ENCODE assay signal across 1 cellular context in the genomic region with DNA sequence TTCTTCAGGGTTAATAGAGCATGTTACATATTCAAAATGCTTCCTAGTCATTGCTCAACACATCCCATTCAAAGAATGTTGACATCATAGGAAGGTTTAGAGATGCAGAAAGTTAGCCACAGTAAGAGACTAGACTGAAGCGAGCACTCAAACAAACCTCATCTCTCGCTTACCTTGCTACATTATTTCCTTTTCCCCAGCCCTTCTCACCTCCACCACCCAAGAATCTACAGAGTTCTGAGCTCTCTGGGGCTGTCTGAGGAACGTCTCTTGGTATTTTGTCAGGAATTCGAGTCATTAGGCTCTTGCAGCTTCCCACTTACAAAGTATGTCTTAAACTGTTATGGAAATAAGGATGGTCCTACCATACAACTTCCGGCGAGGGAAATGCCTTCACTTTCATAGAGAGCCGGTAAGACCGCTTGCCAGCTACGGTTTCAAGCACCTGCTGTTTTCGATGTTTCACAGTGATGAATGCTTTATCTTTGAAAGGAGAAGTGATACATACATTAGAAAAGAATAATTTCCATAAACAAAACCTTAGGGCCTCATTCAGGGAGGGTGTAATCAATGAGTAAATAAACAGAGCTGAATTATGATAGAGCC.
TF ChIP-seq lines count a peak whose summit lies in the region.

No MANE protein-coding gene starts in this region.

TF ChIP-seq in GM23338, 12 proteins besides CTCF, POLR2A, EP300 and RAD21 (continued from another document):
- TF ChIP-seq, protein P1, sequence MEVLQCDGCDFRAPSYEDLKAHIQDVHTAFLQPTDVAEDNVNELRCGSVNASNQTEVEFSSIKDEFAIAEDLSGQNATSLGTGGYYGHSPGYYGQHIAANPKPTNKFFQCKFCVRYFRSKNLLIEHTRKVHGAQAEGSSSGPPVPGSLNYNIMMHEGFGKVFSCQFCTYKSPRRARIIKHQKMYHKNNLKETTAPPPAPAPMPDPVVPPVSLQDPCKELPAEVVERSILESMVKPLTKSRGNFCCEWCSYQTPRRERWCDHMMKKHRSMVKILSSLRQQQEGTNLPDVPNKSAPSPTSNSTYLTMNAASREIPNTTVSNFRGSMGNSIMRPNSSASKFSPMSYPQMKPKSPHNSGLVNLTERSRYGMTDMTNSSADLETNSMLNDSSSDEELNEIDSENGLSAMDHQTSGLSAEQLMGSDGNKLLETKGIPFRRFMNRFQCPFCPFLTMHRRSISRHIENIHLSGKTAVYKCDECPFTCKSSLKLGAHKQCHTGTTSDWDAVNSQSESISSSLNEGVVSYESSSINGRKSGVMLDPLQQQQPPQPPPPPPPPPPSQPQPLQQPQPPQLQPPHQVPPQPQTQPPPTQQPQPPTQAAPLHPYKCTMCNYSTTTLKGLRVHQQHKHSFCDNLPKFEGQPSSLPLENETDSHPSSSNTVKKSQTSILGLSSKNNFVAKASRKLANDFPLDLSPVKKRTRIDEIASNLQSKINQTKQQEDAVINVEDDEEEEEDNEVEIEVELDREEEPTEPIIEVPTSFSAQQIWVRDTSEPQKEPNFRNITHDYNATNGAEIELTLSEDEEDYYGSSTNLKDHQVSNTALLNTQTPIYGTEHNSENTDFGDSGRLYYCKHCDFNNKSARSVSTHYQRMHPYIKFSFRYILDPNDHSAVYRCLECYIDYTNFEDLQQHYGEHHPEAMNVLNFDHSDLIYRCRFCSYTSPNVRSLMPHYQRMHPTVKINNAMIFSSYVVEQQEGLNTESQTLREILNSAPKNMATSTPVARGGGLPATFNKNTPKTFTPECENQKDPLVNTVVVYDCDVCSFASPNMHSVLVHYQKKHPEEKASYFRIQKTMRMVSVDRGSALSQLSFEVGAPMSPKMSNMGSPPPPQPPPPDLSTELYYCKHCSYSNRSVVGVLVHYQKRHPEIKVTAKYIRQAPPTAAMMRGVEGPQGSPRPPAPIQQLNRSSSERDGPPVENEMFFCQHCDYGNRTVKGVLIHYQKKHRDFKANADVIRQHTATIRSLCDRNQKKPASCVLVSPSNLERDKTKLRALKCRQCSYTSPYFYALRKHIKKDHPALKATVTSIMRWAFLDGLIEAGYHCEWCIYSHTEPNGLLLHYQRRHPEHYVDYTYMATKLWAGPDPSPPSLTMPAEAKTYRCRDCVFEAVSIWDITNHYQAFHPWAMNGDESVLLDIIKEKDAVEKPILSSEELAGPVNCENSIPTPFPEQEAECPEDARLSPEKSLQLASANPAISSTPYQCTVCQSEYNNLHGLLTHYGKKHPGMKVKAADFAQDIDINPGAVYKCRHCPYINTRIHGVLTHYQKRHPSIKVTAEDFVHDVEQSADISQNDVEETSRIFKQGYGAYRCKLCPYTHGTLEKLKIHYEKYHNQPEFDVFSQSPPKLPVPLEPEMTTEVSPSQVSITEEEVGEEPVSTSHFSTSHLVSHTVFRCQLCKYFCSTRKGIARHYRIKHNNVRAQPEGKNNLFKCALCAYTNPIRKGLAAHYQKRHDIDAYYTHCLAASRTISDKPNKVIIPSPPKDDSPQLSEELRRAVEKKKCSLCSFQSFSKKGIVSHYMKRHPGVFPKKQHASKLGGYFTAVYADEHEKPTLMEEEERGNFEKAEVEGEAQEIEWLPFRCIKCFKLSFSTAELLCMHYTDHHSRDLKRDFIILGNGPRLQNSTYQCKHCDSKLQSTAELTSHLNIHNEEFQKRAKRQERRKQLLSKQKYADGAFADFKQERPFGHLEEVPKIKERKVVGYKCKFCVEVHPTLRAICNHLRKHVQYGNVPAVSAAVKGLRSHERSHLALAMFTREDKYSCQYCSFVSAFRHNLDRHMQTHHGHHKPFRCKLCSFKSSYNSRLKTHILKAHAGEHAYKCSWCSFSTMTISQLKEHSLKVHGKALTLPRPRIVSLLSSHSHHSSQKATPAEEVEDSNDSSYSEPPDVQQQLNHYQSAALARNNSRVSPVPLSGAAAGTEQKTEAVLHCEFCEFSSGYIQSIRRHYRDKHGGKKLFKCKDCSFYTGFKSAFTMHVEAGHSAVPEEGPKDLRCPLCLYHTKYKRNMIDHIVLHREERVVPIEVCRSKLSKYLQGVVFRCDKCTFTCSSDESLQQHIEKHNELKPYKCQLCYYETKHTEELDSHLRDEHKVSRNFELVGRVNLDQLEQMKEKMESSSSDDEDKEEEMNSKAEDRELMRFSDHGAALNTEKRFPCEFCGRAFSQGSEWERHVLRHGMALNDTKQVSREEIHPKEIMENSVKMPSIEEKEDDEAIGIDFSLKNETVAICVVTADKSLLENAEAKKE (CRISPR knock-in tag; IDR thresholded peaks at IDR 0.05) = peak; percentile 62; the same call in 1 of the 2 replicates
- TF ChIP-seq JUNB (IDR thresholded peaks at IDR 0.05; ENCODE audit: unreplicated experiment) (no peak), STAT1 (IDR thresholded peaks at IDR 0.05; ENCODE audit: unreplicated experiment) (no peak), CREB1 (CRISPR knock-in tag; IDR thresholded peaks at IDR 0.05; ENCODE audit: low read depth) (peak; percentile 56)
- TF ChIP-seq, protein P2, sequence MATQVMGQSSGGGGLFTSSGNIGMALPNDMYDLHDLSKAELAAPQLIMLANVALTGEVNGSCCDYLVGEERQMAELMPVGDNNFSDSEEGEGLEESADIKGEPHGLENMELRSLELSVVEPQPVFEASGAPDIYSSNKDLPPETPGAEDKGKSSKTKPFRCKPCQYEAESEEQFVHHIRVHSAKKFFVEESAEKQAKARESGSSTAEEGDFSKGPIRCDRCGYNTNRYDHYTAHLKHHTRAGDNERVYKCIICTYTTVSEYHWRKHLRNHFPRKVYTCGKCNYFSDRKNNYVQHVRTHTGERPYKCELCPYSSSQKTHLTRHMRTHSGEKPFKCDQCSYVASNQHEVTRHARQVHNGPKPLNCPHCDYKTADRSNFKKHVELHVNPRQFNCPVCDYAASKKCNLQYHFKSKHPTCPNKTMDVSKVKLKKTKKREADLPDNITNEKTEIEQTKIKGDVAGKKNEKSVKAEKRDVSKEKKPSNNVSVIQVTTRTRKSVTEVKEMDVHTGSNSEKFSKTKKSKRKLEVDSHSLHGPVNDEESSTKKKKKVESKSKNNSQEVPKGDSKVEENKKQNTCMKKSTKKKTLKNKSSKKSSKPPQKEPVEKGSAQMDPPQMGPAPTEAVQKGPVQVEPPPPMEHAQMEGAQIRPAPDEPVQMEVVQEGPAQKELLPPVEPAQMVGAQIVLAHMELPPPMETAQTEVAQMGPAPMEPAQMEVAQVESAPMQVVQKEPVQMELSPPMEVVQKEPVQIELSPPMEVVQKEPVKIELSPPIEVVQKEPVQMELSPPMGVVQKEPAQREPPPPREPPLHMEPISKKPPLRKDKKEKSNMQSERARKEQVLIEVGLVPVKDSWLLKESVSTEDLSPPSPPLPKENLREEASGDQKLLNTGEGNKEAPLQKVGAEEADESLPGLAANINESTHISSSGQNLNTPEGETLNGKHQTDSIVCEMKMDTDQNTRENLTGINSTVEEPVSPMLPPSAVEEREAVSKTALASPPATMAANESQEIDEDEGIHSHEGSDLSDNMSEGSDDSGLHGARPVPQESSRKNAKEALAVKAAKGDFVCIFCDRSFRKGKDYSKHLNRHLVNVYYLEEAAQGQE (IDR thresholded peaks at IDR 0.05; ENCODE audit: unreplicated experiment) = no peak
